Comparison of ENCODE assay signal across 15 cellular contexts in genomic region chr5:97019435-97020117, GRCh38.
DNase-seq lines count a peak whose midpoint lies in the region; ATAC-seq, FAIRE-seq and TF ChIP-seq lines count a peak whose summit lies in the region.
"Had no signal": no experiment of that assay in that cellular context is flagged by ENCODE, and none has a peak within 500 bp of the region (broad histone marks: within the 10 kb centered on the region; RNA-seq: fewer than 3 reads in every experiment).

No MANE protein-coding gene starts in this region.

- intact Hi-C loops in left lung (cut with DNase I): no loop called here

- no peak overlapping the region for H3K4me3 ChIP-seq in left lung
- H3K4me3 ChIP-seq: skin epidermis had no signal

- no peaks in the 10 kb centered on the region for H3K4me1 ChIP-seq in left lung

- H3K27me3 ChIP-seq in left lung: no peaks in the 10 kb centered on the region

- no peak for TF ChIP-seq CTCF in left lung (IDR thresholded peaks at IDR 0.05)

- H3K27ac ChIP-seq in left lung: no peak overlapping the region
- H3K27ac ChIP-seq: skin epidermis had no signal

- peaks cover 0 to 81% of the 10 kb centered on the region in 2 donors for H3K36me3 ChIP-seq in left lung

- ATAC-seq in left lung (peak; percentile 45), HG02840 (IDR thresholded peaks at IDR 0.05; ENCODE audit: low FRiP score, unreplicated experiment) (no peak)
- ATAC-seq: naive thymus-derived CD8-positive, alpha-beta T cell; Right ventricle myocardium inferior had no signal

- FAIRE-seq in urothelium cell line (lab: Jason Lieb, UNC): no peak
- FAIRE-seq: islet of Langerhans had no signal

- H3K9me3 ChIP-seq in left lung: no peaks in the 10 kb centered on the region

- DNase-seq in LHCN-M2 (ENCODE audit: low read depth): peak; percentile 23
- peak; percentile 37 for DNase-seq in dedifferentiated amniotic fluid mesenchymal stem cell (ENCODE audit: extremely low spot score)
- DNase-seq in left lung: no peak
- peak; percentile 7 for DNase-seq in urothelium cell line (ENCODE audit: low spot score)
- DNase-seq in NCI-H226: no peak
- DNase-seq in activated CD4-positive, alpha-beta T cell treated with anti-CD3 and anti-CD28 coated beads for 4 hours: no peak
- DNase-seq: activated gamma-delta T cell; naive thymus-derived CD8-positive, alpha-beta T cell; NCI-H1694 treated with DMSO at 0.1 percent for 48 hours; NCI-H748 treated with DMSO at 0.1 percent for 48 hours; T-helper 9 cell had no signal

Comparison
In these comparisons a context has a peak if more than half of its experiments do, and no peak if none do; other contexts are left out.
1. DNase-seq: peak in LHCN-M2 (single experiment), dedifferentiated amniotic fluid mesenchymal stem cell (single experiment) and urothelium cell line (single experiment); none in left lung (0 of 2), NCI-H226 (single experiment) and activated CD4-positive, alpha-beta T cell treated with anti-CD3 and anti-CD28 coated beads for 4 hours (0 of 2).